Comparison of ENCODE assay signal across 29 cellular contexts in genomic region chr15:34076785-34077184, GRCh38.
"Had no signal": no experiment of that assay in that cellular context is flagged by ENCODE, and none has a peak within 500 bp of the region (broad histone marks: within the 10 kb centered on the region; RNA-seq: fewer than 3 reads in every experiment).

No MANE protein-coding gene starts in this region.

- H3K4me3 ChIP-seq: ascending aorta, breast epithelium, coronary artery, dorsolateral prefrontal cortex, gastroesophageal sphincter, heart right ventricle had no signal

- H3K4me1 ChIP-seq: ascending aorta, breast epithelium, gastroesophageal sphincter, heart right ventricle had no signal

- H3K27me3 Mint-ChIP-seq: activated CD4-positive, alpha-beta memory T cell treated with anti-CD3 and anti-CD28 coated beads, Interleukin-2, amount 10 ng/mL, durations not matched to agents 7 days and 5 days; activated CD4-positive, alpha-beta T cell treated with anti-CD3 and anti-CD28 coated beads, Interleukin-2, amount 10 ng/mL, durations not matched to agents 7 days and 5 days; activated naive CD4-positive, alpha-beta T cell treated with anti-CD3 and anti-CD28 coated beads, Interleukin-2, amount 10 ng/mL, durations not matched to agents 7 days and 5 days; activated naive CD8-positive, alpha-beta T cell treated with anti-CD3 and anti-CD28 coated beads, Interleukin-2, amount 10 ng/mL, durations not matched to agents 7 days and 5 days; activated T-cell treated with anti-CD3 and anti-CD28 coated beads, Interleukin-2, amount 50 U/mL, for 24 hours; central memory CD8-positive, alpha-beta T cell; dendritic cell treated with granulocyte-macrophage colony-stimulating factor and Interleukin-4, amounts not matched to agents 40 ng/mL and 50 ng/mL, for 4 days had no signal

- H3K4me3 Mint-ChIP-seq: activated CD4-positive, alpha-beta memory T cell treated with anti-CD3 and anti-CD28 coated beads, Interleukin-2, amount 10 ng/mL, durations not matched to agents 7 days and 5 days; activated CD4-positive, alpha-beta T cell treated with anti-CD3 and anti-CD28 coated beads, Interleukin-2, amount 10 ng/mL, durations not matched to agents 7 days and 5 days; activated naive CD4-positive, alpha-beta T cell treated with anti-CD3 and anti-CD28 coated beads, Interleukin-2, amount 10 ng/mL, durations not matched to agents 7 days and 5 days; activated naive CD8-positive, alpha-beta T cell treated with anti-CD3 and anti-CD28 coated beads, Interleukin-2, amount 10 ng/mL, durations not matched to agents 7 days and 5 days; activated T-cell treated with anti-CD3 and anti-CD28 coated beads, Interleukin-2, amount 50 U/mL, for 24 hours; activated T-cell treated with anti-CD3 and anti-CD28 coated beads, Interleukin-2, amount 50 U/mL, for 72 hours; brain; central memory CD8-positive, alpha-beta T cell; dendritic cell treated with granulocyte-macrophage colony-stimulating factor and Interleukin-4, amounts not matched to agents 40 ng/mL and 50 ng/mL, for 4 days; endodermal cell had no signal

- H3K27ac Mint-ChIP-seq: activated CD4-positive, alpha-beta memory T cell treated with anti-CD3 and anti-CD28 coated beads, Interleukin-2, amount 10 ng/mL, durations not matched to agents 7 days and 5 days; activated CD4-positive, alpha-beta T cell treated with anti-CD3 and anti-CD28 coated beads, Interleukin-2, amount 10 ng/mL, durations not matched to agents 7 days and 5 days; activated naive CD4-positive, alpha-beta T cell treated with anti-CD3 and anti-CD28 coated beads, Interleukin-2, amount 10 ng/mL, durations not matched to agents 7 days and 5 days; activated naive CD4-positive, alpha-beta T cell treated with anti-CD3 and anti-CD28 coated beads, Interleukin-2, amount 50 U/mL, for 72 hours; activated naive CD8-positive, alpha-beta T cell treated with anti-CD3 and anti-CD28 coated beads, Interleukin-2, amount 10 ng/mL, durations not matched to agents 7 days and 5 days; activated T-cell treated with anti-CD3 and anti-CD28 coated beads, Interleukin-2, amount 50 U/mL, for 24 hours; activated T-cell treated with anti-CD3 and anti-CD28 coated beads, Interleukin-2, amount 50 U/mL, for 72 hours; brain; dendritic cell treated with granulocyte-macrophage colony-stimulating factor and Interleukin-4, amounts not matched to agents 40 ng/mL and 50 ng/mL, for 4 days; endodermal cell had no signal

- ATAC-seq: activated naive CD4-positive, alpha-beta T cell treated with anti-CD3 and anti-CD28 coated beads, Interleukin-2, amount 50 U/mL, for 72 hours; activated T-cell treated with anti-CD3 and anti-CD28 coated beads, Interleukin-2, amount 50 U/mL, for 72 hours; esophagus mucosa; gastroesophageal sphincter; heart right ventricle had no signal

- H3K4me1 Mint-ChIP-seq: activated CD4-positive, alpha-beta memory T cell treated with anti-CD3 and anti-CD28 coated beads, Interleukin-2, amount 10 ng/mL, durations not matched to agents 7 days and 5 days; activated CD4-positive, alpha-beta T cell treated with anti-CD3 and anti-CD28 coated beads, Interleukin-2, amount 10 ng/mL, durations not matched to agents 7 days and 5 days; activated naive CD4-positive, alpha-beta T cell treated with anti-CD3 and anti-CD28 coated beads, Interleukin-2, amount 10 ng/mL, durations not matched to agents 7 days and 5 days; activated naive CD8-positive, alpha-beta T cell treated with anti-CD3 and anti-CD28 coated beads, Interleukin-2, amount 10 ng/mL, durations not matched to agents 7 days and 5 days; brain; central memory CD8-positive, alpha-beta T cell; endodermal cell had no signal

- H3K36me3 ChIP-seq: ascending aorta, breast epithelium, gastroesophageal sphincter had no signal

- H3K9me3 Mint-ChIP-seq: activated CD4-positive, alpha-beta memory T cell treated with anti-CD3 and anti-CD28 coated beads, Interleukin-2, amount 10 ng/mL, durations not matched to agents 7 days and 5 days; activated CD4-positive, alpha-beta T cell treated with anti-CD3 and anti-CD28 coated beads, Interleukin-2, amount 10 ng/mL, durations not matched to agents 7 days and 5 days; activated naive CD4-positive, alpha-beta T cell treated with anti-CD3 and anti-CD28 coated beads, Interleukin-2, amount 10 ng/mL, durations not matched to agents 7 days and 5 days; activated naive CD4-positive, alpha-beta T cell treated with anti-CD3 and anti-CD28 coated beads, Interleukin-2, amount 50 U/mL, for 72 hours; activated naive CD8-positive, alpha-beta T cell treated with anti-CD3 and anti-CD28 coated beads, Interleukin-2, amount 10 ng/mL, durations not matched to agents 7 days and 5 days; activated T-cell treated with anti-CD3 and anti-CD28 coated beads, Interleukin-2, amount 50 U/mL, for 24 hours; activated T-cell treated with anti-CD3 and anti-CD28 coated beads, Interleukin-2, amount 50 U/mL, for 72 hours; brain; central memory CD8-positive, alpha-beta T cell; endodermal cell had no signal

- H3K36me3 Mint-ChIP-seq: activated naive CD4-positive, alpha-beta T cell treated with anti-CD3 and anti-CD28 coated beads, Interleukin-2, amount 10 ng/mL, durations not matched to agents 7 days and 5 days; activated naive CD4-positive, alpha-beta T cell treated with anti-CD3 and anti-CD28 coated beads, Interleukin-2, amount 50 U/mL, for 72 hours; brain had no signal

- H3K9me3 ChIP-seq: ascending aorta, breast epithelium, gastroesophageal sphincter had no signal

- DNase-seq: activated CD4-positive, alpha-beta memory T cell treated with anti-CD3 and anti-CD28 coated beads, Interleukin-2, amount 10 ng/mL, durations not matched to agents 7 days and 5 days; activated CD4-positive, alpha-beta T cell treated with anti-CD3 and anti-CD28 coated beads for 4 hours; activated CD4-positive, alpha-beta T cell treated with anti-CD3 and anti-CD28 coated beads, Interleukin-2, amount 10 ng/mL, durations not matched to agents 7 days and 5 days; activated CD4-positive, alpha-beta T cell treated with anti-CD3 and anti-CD28 coated beads, Interleukin-2, amount 50 U/mL, for 4 hours; activated CD4-positive, CD25-positive, alpha-beta regulatory T cell; activated CD4-positive, CD25-positive, alpha-beta regulatory T cell treated with anti-CD3 and anti-CD28 coated beads, Interleukin-2, amount 50 U/mL, for 72 hours; activated CD8-positive, alpha-beta memory T cell treated with anti-CD3 and anti-CD28 coated beads, Interleukin-2, amount 50 U/mL, for 48 hours; activated gamma-delta T cell; activated naive CD4-positive, alpha-beta T cell; activated naive CD4-positive, alpha-beta T cell treated with anti-CD3 and anti-CD28 coated beads, Interleukin-2, amount 10 ng/mL, durations not matched to agents 7 days and 5 days; activated naive CD8-positive, alpha-beta T cell treated with anti-CD3 and anti-CD28 coated beads, Interleukin-2, amount 10 ng/mL, durations not matched to agents 7 days and 5 days; activated T-cell treated with anti-CD3 and anti-CD28 coated beads for 4 hours; activated T-cell treated with anti-CD3 and anti-CD28 coated beads, Interleukin-2, amount 50 U/mL, for 24 hours; activated T-cell treated with anti-CD3 and anti-CD28 coated beads, Interleukin-2, amount 50 U/mL, for 72 hours; dorsolateral prefrontal cortex; effector memory CD4-positive, alpha-beta T cell; endodermal cell; foreskin melanocyte; heart right ventricle; T-helper 2 cell had no signal

- H3K27ac ChIP-seq: ascending aorta, breast epithelium, coronary artery, dorsolateral prefrontal cortex, gastroesophageal sphincter, heart right ventricle had no signal

- H3K27me3 ChIP-seq: ascending aorta, breast epithelium, dorsolateral prefrontal cortex, gastroesophageal sphincter, heart right ventricle had no signal
